Comparison of ENCODE assay signal across 8 cellular contexts in the genomic region with DNA sequence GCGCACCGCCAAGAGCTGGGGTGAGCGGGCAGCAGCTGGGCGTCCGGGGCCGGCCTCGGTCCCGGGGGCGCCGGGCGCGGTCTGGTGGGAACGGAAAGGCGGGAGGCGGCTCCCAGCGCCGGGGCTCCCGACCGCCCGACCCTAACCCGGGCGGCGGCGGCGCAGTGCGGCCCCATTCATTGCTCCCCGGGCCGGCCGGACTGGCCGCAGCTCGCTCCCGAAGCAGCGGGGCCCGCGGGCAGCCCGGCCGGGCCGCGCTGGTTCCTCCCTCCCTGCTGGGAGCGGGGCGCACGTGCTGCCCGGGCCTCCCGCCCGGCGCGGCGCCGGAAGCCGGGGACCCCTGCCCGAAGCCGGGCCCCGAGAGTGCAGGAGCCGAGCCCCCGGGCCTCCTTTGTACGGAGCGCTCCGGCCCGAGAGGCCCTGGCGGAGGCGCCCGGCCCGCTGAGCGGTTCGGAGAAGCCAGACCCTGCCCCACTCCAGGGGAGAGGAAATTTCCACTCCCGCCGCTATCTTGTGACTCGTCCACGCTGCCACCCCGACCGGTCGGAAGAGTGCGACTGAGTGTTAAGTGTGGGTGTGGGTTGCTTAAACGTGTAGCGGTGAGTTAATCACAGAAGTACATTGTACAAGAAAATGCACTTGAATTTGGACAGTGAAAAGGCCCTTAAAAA. TPM values are rescaled to one million over a fixed set of nuclear protein-coding genes. Genes with fewer than 3 reads are reported as not detected.
DNase-seq lines count a peak whose midpoint lies in the region; ATAC-seq and TF ChIP-seq lines count a peak whose summit lies in the region.

No MANE protein-coding gene starts in this region.

- peak overlapping the region; percentile 77 for H3K4me3 ChIP-seq in PC-9
- peak overlapping the region; percentile 60 to 86 for H3K4me3 ChIP-seq in foreskin fibroblast (ENCODE audit: low read depth in 1 of 2, low read length in 2 of 2)
- peak overlapping the region; percentile 93 for H3K4me3 ChIP-seq in neural progenitor cell
- peak overlapping the region; percentile 73 to 85 for H3K4me3 ChIP-seq in stomach smooth muscle (ENCODE audit: low read length in 2 of 2)

- H3K27ac ChIP-seq in PC-9 = peak overlapping the region; percentile 45; the same call in 1 of the 2 replicates
- H3K27ac ChIP-seq in neural progenitor cell = peak overlapping the region; percentile 95
- H3K27ac ChIP-seq in stomach smooth muscle (ENCODE audit: low read length) = peak overlapping the region; percentile 95

- DNase-seq in ACHN = peak; percentile 44
- peak in 1 of 2 experiments; percentile 44 for DNase-seq in PC-9
- DNase-seq in activated effector memory CD4-positive, alpha-beta T cell treated with anti-CD3 and anti-CD28 coated beads, Interleukin-2, amount 50 U/mL, for 16 hours = peak; percentile 89
- peak; percentile 16 to 56 for DNase-seq in foreskin fibroblast
- peak; percentile 77 for DNase-seq in neural progenitor cell (ENCODE audit: low spot score)

- H4K20me1 ChIP-seq in PC-9 (ENCODE audit: insufficient read depth) (no peaks in the 10 kb centered on the region; the same call in 1 of the 2 replicates), neural progenitor cell (ENCODE audit: low read depth) (peaks cover 36% of the 10 kb centered on the region)

- H3K4me2 ChIP-seq in PC-9 (peak overlapping the region; percentile 85), neural progenitor cell (peak overlapping the region; percentile 93)

- no peaks in the 10 kb centered on the region for H3K27me3 ChIP-seq in PC-9 (ENCODE audit: insufficient read depth, low read depth)
- peaks cover 9% of the 10 kb centered on the region for H3K27me3 ChIP-seq in neural progenitor cell
- H3K27me3 ChIP-seq in stomach smooth muscle (ENCODE audit: control insufficient read depth in 1 of 2, insufficient read depth in 2 of 2, low read length in 2 of 2) = no peaks in the 10 kb centered on the region

- no peak for TF ChIP-seq CTCF in PC-9 (conservative IDR thresholded peaks at IDR 0.05)
- no peak for TF ChIP-seq CTCF in foreskin fibroblast (IDR thresholded peaks at IDR 0.05; ENCODE audit: low read depth, low read length)
- no peak for TF ChIP-seq CTCF in neural progenitor cell (IDR thresholded peaks at IDR 0.05)

- H3K36me3 Mint-ChIP-seq in neural progenitor cell = no peaks in the 10 kb centered on the region

- ATAC-seq in GM18867 (IDR thresholded peaks at IDR 0.05; ENCODE audit: unreplicated experiment) = peak; percentile 29
- peak; percentile 19 for ATAC-seq in HG03095 (IDR thresholded peaks at IDR 0.05; ENCODE audit: unreplicated experiment)

- H3K4me1 Mint-ChIP-seq in neural progenitor cell = peaks cover 26% of the 10 kb centered on the region

- H3K79me2 ChIP-seq in PC-9 (ENCODE audit: low read depth) (peaks cover 49% of the 10 kb centered on the region), neural progenitor cell (ENCODE audit: low read depth) (peaks cover 50% of the 10 kb centered on the region)

- H3K9me3 ChIP-seq in PC-9 (ENCODE audit: insufficient read depth, low read depth) = no peaks in the 10 kb centered on the region
- H3K9me3 ChIP-seq in neural progenitor cell (ENCODE audit: low read depth) = no peaks in the 10 kb centered on the region
- H3K9me3 ChIP-seq in stomach smooth muscle (ENCODE audit: control insufficient read depth in 2 of 2, low read length in 2 of 2) = no peaks in the 10 kb centered on the region

- H3K27me3 Mint-ChIP-seq in neural progenitor cell (ENCODE audit: insufficient read depth, low read depth) = peaks cover 5% of the 10 kb centered on the region

- no peaks in the 10 kb centered on the region for H3K9me2 ChIP-seq in PC-9 (ENCODE audit: insufficient read depth)

- H2AFZ ChIP-seq in PC-9 = peak overlapping the region; percentile 86
- H2AFZ ChIP-seq in neural progenitor cell (replicated peaks) = peak overlapping the region; percentile 80

- intact Hi-C loops in PC-9 (cut with micrococcal nuclease; ENCODE audit: unreplicated experiment) = loop anchor here (10.0 kb wide), 1 partner anchor 392 kb away; a partner anchor contains a TSS

- peak overlapping the region; percentile 81 for H3K9ac ChIP-seq in neural progenitor cell
- peak overlapping the region; percentile 43 to 86 for H3K9ac ChIP-seq in stomach smooth muscle (ENCODE audit: low read length in 2 of 2)

- H3K27ac Mint-ChIP-seq in neural progenitor cell = peak overlapping the region; percentile 82

- H3K4me1 ChIP-seq in PC-9 (replicated peaks; ENCODE audit: insufficient read depth) (peaks cover 20% of the 10 kb centered on the region), neural progenitor cell (peaks cover 16% of the 10 kb centered on the region), stomach smooth muscle (ENCODE audit: control insufficient read depth, insufficient read depth, low read length) (peaks cover 3% of the 10 kb centered on the region)

- CTCF ChIA-PET in PC-9 (lab: Charles Lee) = interaction anchor here (0.6 to 0.9 kb wide), 4 partner anchors 36 to 716 kb away, joined by 3 to 5 read pairs (median 3); no protein-coding TSS in a partner anchor

- no TSS peak for BruUV-seq in PC-9 (replicated peaks; lab: Mats Ljungman, UMichigan)

- H3K4me3 Mint-ChIP-seq in neural progenitor cell = peak overlapping the region; percentile 93

- in situ Hi-C loops in ACHN (cut with HindIII; ENCODE audit: low pct_ligation_motif_present, low pct_unique_long_range_greater_than_20kb, low sequenced_read_pairs) = no loop called here

- no peaks in the 10 kb centered on the region for H3K9me3 Mint-ChIP-seq in neural progenitor cell

- peaks cover 10% of the 10 kb centered on the region; the same call in 1 of the 2 replicates for H3F3A ChIP-seq in PC-9 (ENCODE audit: insufficient read depth, low read depth)
- H3F3A ChIP-seq in neural progenitor cell (ENCODE audit: low read depth) = peaks cover 17% of the 10 kb centered on the region

- H3K36me3 ChIP-seq in PC-9 (ENCODE audit: low read depth) (no peaks in the 10 kb centered on the region), neural progenitor cell (no peaks in the 10 kb centered on the region), stomach smooth muscle (ENCODE audit: control insufficient read depth in 2 of 2, insufficient read depth in 2 of 2, low read length in 2 of 2) (no peaks in the 10 kb centered on the region)

- POLR2A ChIA-PET in PC-9 (lab: Charles Lee; ENCODE audit: unreplicated experiment) = interaction anchor here (0.5 to 0.6 kb wide), 4 partner anchors 20 to 486 kb away, joined by 3 to 8 read pairs (median 6); no protein-coding TSS in a partner anchor

RNA-seq across cellular contexts. Expression of a gene that starts 0.6 kb away (rescaled TPM):
- total RNA-seq in PC-9 (2021) (54.3 and 69.7 TPM in 2 replicates), neural progenitor cell (ENCODE audit: low replicate concordance) (58.6 and 95.6 TPM in 2 replicates)

Comparison
In these comparisons a context has a peak if more than half of its experiments do, and no peak if none do; other contexts are left out.
1. H3K27ac ChIP-seq: peak in every context shown above with its lines; median percentile 95 in neural progenitor cell; 95 in stomach smooth muscle; 45 in PC-9.